17 cellular contexts compared by ENCODE assay signal in the genomic region with DNA sequence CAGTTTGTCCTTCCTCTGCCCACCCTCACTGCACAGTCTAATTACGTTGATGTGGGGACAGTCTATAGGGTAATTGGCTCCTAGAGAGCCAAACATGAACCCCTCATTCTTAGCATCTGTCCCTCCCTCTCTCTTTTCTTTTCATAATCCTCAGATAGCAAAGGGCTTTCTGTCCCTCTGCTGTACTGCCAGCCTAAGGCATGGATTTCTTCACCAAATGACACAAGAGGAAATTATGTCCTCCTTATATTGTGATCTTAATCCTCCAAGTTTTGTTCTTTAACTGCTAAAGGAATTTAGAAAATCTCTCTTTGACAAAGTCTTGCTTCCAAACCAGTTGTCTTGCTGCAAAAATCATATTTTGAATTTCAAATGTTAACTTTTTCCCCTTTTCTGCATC. TPM values are rescaled to one million over a fixed set of nuclear protein-coding genes. Genes with fewer than 3 reads are reported as not detected.
A peak's percentile ranks its signal among the peaks of the same experiment; 100 is the strongest.
DNase-seq lines count a peak whose midpoint lies in the region; ATAC-seq and TF ChIP-seq lines count a peak whose summit lies in the region.
"Had no signal": no experiment of that assay in that cellular context is flagged by ENCODE, and none has a peak within 500 bp of the region (broad histone marks: within the 10 kb centered on the region; RNA-seq: fewer than 3 reads in every experiment).

No MANE protein-coding gene starts in this region.

- H3K4me2 ChIP-seq in GM23248 (ENCODE audit: unreplicated experiment): no peak overlapping the region
- H3K4me2 ChIP-seq: PC-9 had no signal

- intact Hi-C loops in esophagus muscularis mucosa (cut with DNase I): no loop called here

- H3K4me3 ChIP-seq in GM23248: no peak overlapping the region
- peak overlapping the region; percentile 34 for H3K4me3 ChIP-seq in SK-N-MC
- no peak overlapping the region for H3K4me3 ChIP-seq in esophagus muscularis mucosa
- H3K4me3 ChIP-seq in tibial nerve: no peak overlapping the region
- H3K4me3 ChIP-seq: PC-9 had no signal

- H3K4me1 Mint-ChIP-seq in progenitor cell of endocrine pancreas (ENCODE audit: low read depth): peaks cover 7% of the 10 kb centered on the region

- 63 to 84% methylated on average over 1 of the region's 1 CpG for WGBS in GM23248 (ENCODE audit: low coverage in 1 of 2, low lambda C conversion rate in 2 of 2, missing lambda C conversion rate in 2 of 2), 2 experiments
- 78% methylated on average over 1 of the region's 1 CpG for WGBS in esophagus muscularis mucosa
- WGBS in tibial nerve, 2 donors: 44 to 49% methylated on average over 1 of the region's 1 CpG

- H3K9me3 ChIP-seq in GM23248 (ENCODE audit: low read depth) (no peaks in the 10 kb centered on the region), SK-N-MC (ENCODE audit: low read depth, low read length) (0 out of 2 replicates have a peak, but pooled peaks cover 4% of the 10 kb centered on the region), esophagus muscularis mucosa (no peaks in the 10 kb centered on the region), tibial nerve (peaks cover 0 to 5% (median 0%) of the 10 kb centered on the region in 4 donors)

- no peaks in the 10 kb centered on the region for H3K27me3 ChIP-seq in GM23248 (replicated peaks; ENCODE audit: insufficient read depth)
- H3K27me3 ChIP-seq in esophagus muscularis mucosa: no peaks in the 10 kb centered on the region
- H3K27me3 ChIP-seq in tibial nerve: no peaks in the 10 kb centered on the region

- no peaks in the 10 kb centered on the region for H3K9me2 ChIP-seq in GM23248 (ENCODE audit: insufficient read depth)

- no peak overlapping the region for H3K9ac ChIP-seq in GM23248
- H3K9ac ChIP-seq in SK-N-MC (ENCODE audit: insufficient read length): no peak overlapping the region

- H3K4me1 ChIP-seq in GM23248 (ENCODE audit: insufficient read depth) (peaks cover 40% of the 10 kb centered on the region), esophagus muscularis mucosa (peaks cover 0 to 59% (median 51%) of the 10 kb centered on the region in 4 donors), tibial nerve (peaks cover 0 to 48% (median 19%) of the 10 kb centered on the region in 4 donors)

- H4K20me1 ChIP-seq in GM23248 (ENCODE audit: insufficient read depth): no peaks in the 10 kb centered on the region

- H3K9me3 Mint-ChIP-seq in progenitor cell of endocrine pancreas (ENCODE audit: low read depth): peaks cover 8% of the 10 kb centered on the region

- peaks cover 38% of the 10 kb centered on the region; the same call in 1 of the 2 replicates for H3F3A ChIP-seq in GM23248 (ENCODE audit: insufficient read depth)

- no peak overlapping the region for H3K4me3 Mint-ChIP-seq in progenitor cell of endocrine pancreas (ENCODE audit: low read depth)

- H3K36me3 ChIP-seq in GM23248 (ENCODE audit: low read depth) (no peaks in the 10 kb centered on the region), SK-N-MC (ENCODE audit: insufficient read depth, low read length) (peaks cover 4% of the 10 kb centered on the region; the same call in 1 of the 2 replicates), esophagus muscularis mucosa (no peaks in the 10 kb centered on the region), tibial nerve (no peaks in the 10 kb centered on the region)

- H3K79me2 ChIP-seq in GM23248 (ENCODE audit: insufficient read depth): peaks cover 100% of the 10 kb centered on the region

- TF ChIP-seq POLR2A in esophagus muscularis mucosa (IDR thresholded peaks at IDR 0.05; ENCODE audit: low read depth) (no peak), tibial nerve (IDR thresholded peaks at IDR 0.05) (no peak)

- H3K27ac ChIP-seq in GM23248 (peak overlapping the region; percentile 2; the same call in 1 of the 2 replicates), SK-N-MC (peak overlapping the region; percentile 80), esophagus muscularis mucosa (replicated peaks in 1 of 4) (peak overlapping the region in 2 of 4 donors; percentile 9 to 40), tibial nerve (peak overlapping the region in 2 of 4 donors; percentile 66 to 77)
- H3K27ac ChIP-seq: C4-2B, HL-60, PC-9 had no signal

- H3K27me3 Mint-ChIP-seq in progenitor cell of endocrine pancreas: no peaks in the 10 kb centered on the region

- ATAC-seq in HG02571 (IDR thresholded peaks at IDR 0.05; ENCODE audit: unreplicated experiment) (no peak), HG02852 (IDR thresholded peaks at IDR 0.05; ENCODE audit: unreplicated experiment) (no peak)

- TF ChIP-seq EP300 in esophagus muscularis mucosa (IDR thresholded peaks at IDR 0.05) (no peak), tibial nerve (IDR thresholded peaks at IDR 0.05) (no peak)

- TF ChIP-seq CTCF in esophagus muscularis mucosa (IDR thresholded peaks at IDR 0.05) (no peak), progenitor cell of endocrine pancreas (IDR thresholded peaks at IDR 0.05; ENCODE audit: unreplicated experiment) (no peak), tibial nerve (IDR thresholded peaks at IDR 0.05) (no peak)

- in situ Hi-C loops in GM23248 (cut with MboI): no loop called here

- no peak overlapping the region for H2AFZ ChIP-seq in GM23248
- H2AFZ ChIP-seq: PC-9 had no signal

- peak overlapping the region; percentile 86 for H3K27ac Mint-ChIP-seq in progenitor cell of endocrine pancreas

- peaks cover 6% of the 10 kb centered on the region for H3K36me3 Mint-ChIP-seq in progenitor cell of endocrine pancreas (ENCODE audit: insufficient read depth)

- DNase-seq in GM23248 (no peak), SK-N-MC (ENCODE audit: low read depth, low spot score) (no peak), esophagus muscularis mucosa (ENCODE audit: extremely low spot score) (peak; percentile 17), progenitor cell of endocrine pancreas (ENCODE audit: low spot score, unreplicated experiment) (no peak), tibial nerve (ENCODE audit: low spot score in 2 of 2) (no peak)
- no peak for DNase-seq in stimulated activated CD8-positive, alpha-beta memory T cell treated with anti-CD3 and anti-CD28 coated beads, Interleukin-4, amount 100 ng/mL, for 48 hours
- DNase-seq: AML-193, NCI-H1417 treated with DMSO at 0.1 percent for 48 hours, NCI-H187 treated with DMSO at 0.1 percent for 48 hours, NCI-H526, PC-9 had no signal

RNA-seq across cellular contexts. Expression of a gene that starts 18.5 kb away (rescaled TPM):
- total RNA-seq in GM23248 (2014; rRNA removed; shearing (Covaris generic)): 126 and 128 TPM in 2 replicates
- 187 and 191 TPM in 2 replicates for polyA plus RNA-seq in GM23248 (2016; fragmentation: Nextera tagmentation; extraction: Ambion mirVana)
- total RNA-seq in esophagus muscularis mucosa: 100 to 1,000 TPM in 1 of 4 donors, 10 to 100 TPM in 3; 74.6 to 115 (median 92.1) TPM
- 73.4 and 77.4 TPM in 2 replicates for total RNA-seq in progenitor cell of endocrine pancreas
- 10 to 100 TPM; 53.7 to 69.0 (median 59.3) TPM for total RNA-seq in tibial nerve

RNA-seq across cellular contexts. Expression of a gene that starts 57.0 kb away (rescaled TPM):
- not detected in 2 replicates for total RNA-seq in GM23248 (2014; rRNA removed; shearing (Covaris generic))
- polyA plus RNA-seq in GM23248 (2016; fragmentation: Nextera tagmentation; extraction: Ambion mirVana): not detected in 2 replicates
- total RNA-seq in esophagus muscularis mucosa: not detected
- not detected in 2 replicates for total RNA-seq in progenitor cell of endocrine pancreas
- total RNA-seq in tibial nerve: not detected
- total RNA-seq: HT1080, M059J, PC-9 had no signal
